Comparison of ENCODE assay signal across 9 cellular contexts in the genomic region with DNA sequence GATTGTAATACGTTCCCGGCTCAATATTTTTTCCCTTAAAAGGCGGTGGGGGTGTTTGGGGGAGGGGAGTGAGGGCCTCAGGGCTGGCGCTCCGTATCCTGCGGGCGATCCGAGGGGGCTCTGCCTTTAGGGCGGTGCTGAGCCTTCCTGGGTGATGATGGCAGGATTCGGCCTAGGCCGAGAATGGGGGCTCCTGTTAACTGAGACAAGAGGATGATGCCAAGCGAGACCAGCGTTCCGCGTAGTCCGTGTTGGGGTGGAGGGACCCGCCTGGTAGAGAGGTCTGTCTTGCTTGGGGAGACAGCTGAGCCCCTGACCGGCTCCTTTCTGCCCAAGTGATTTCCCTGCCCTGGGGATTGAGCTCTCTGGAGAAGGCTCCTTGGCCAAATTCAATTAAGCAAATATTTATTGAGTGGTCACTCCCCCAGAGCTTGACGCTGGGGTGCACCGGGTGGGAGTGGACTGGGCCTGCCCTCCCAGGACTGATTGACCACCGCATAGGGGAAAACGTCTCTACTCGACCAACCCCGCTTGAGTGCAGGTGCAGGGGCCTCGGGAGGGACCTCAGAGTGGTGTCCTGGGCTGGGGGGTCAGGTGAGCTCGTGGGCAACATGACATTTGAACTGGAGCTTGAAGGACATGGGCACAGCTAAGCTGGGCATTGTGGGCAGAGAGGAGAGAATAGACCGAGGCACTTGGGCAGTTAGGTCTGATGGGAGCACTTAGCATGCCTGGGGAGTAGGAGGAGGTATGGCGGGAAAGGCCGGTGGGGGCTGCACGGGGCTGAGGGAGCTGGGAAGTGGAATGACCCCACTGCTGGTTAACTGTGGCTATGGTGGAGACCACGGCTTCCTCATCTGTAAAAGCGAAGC. TPM values are rescaled to one million over a fixed set of nuclear protein-coding genes. Genes with fewer than 3 reads are reported as not detected.
DNase-seq lines count a peak whose midpoint lies in the region; ATAC-seq and TF ChIP-seq lines count a peak whose summit lies in the region.
"Had no signal": no experiment of that assay in that cellular context is flagged by ENCODE, and none has a peak within 500 bp of the region (broad histone marks: within the 10 kb centered on the region; RNA-seq: fewer than 3 reads in every experiment).

No MANE protein-coding gene starts in this region.

- no TSS peak for BruUV-seq in A673 (replicated peaks; lab: Mats Ljungman, UMichigan)

- peak overlapping the region; percentile 22 for H3K9ac ChIP-seq in HUES6 (ENCODE audit: low read length)
- H3K9ac ChIP-seq in colonic mucosa (ENCODE audit: low read depth in 2 of 2, low read length in 2 of 2), result peak overlapping the region in 1 of 2 donors; percentile 63

- H3K27me3 ChIP-seq in A673 (replicated peaks; ENCODE audit: insufficient read depth, low read depth, low read length, poor library complexity) (no peaks in the 10 kb centered on the region), HUES6 (ENCODE audit: control insufficient read depth, insufficient read depth, low read length) (peaks cover 54% of the 10 kb centered on the region), colonic mucosa (peaks cover 8% of the 10 kb centered on the region)

- no peak overlapping the region for H3K27ac ChIP-seq in A673 (ENCODE audit: low read depth, low read length, poor library complexity, severe bottlenecking)
- no peak overlapping the region for H3K27ac ChIP-seq in HUES6 (ENCODE audit: low read depth, low read length)
- H3K27ac ChIP-seq in colonic mucosa, result no peak overlapping the region

- peaks cover 55% of the 10 kb centered on the region for H3K27me3 Mint-ChIP-seq in nephron (ENCODE audit: low read depth)

- no peaks in the 10 kb centered on the region for H3K36me3 ChIP-seq in A673 (ENCODE audit: insufficient read depth, low read length, poor library complexity, severe bottlenecking)
- H3K36me3 ChIP-seq in HUES6 (ENCODE audit: control insufficient read depth, insufficient read depth, low read length), result no peaks in the 10 kb centered on the region
- H3K36me3 ChIP-seq in colonic mucosa, result no peaks in the 10 kb centered on the region

- ATAC-seq in GM21786 (IDR thresholded peaks at IDR 0.05; ENCODE audit: unreplicated experiment) (no peak), HG03439 (IDR thresholded peaks at IDR 0.05; ENCODE audit: unreplicated experiment) (no peak)

- intact Hi-C loops in A673 (cut with micrococcal nuclease; ENCODE audit: unreplicated experiment) (no loop called here), colonic mucosa (cut with DNase I) (no loop called here)

- CTCF ChIA-PET in A673 (lab: Charles Lee), result no interaction called here

- no peak overlapping the region for H3K27ac Mint-ChIP-seq in nephron

- no peak for TF ChIP-seq CTCF in A673 (conservative IDR thresholded peaks at IDR 0.05; ENCODE audit: low read depth, low read length)
- TF ChIP-seq CTCF in colonic mucosa (IDR thresholded peaks at IDR 0.05), result no peak
- TF ChIP-seq CTCF in nephron (IDR thresholded peaks at IDR 0.05; ENCODE audit: unreplicated experiment in 3 of 3), result no peak

- peaks cover 17% of the 10 kb centered on the region for H3K4me1 Mint-ChIP-seq in nephron

- no peaks in the 10 kb centered on the region for H3K36me3 Mint-ChIP-seq in nephron (ENCODE audit: low read depth)

- H3K4me3 ChIP-seq in A673 (ENCODE audit: low read depth, low read length, poor library complexity, severe bottlenecking), result peak overlapping the region; percentile 75
- H3K4me3 ChIP-seq in HUES6 (ENCODE audit: low read depth, low read length), result peak overlapping the region; percentile 63
- peak overlapping the region; percentile 36 for H3K4me3 ChIP-seq in colonic mucosa

- no peak for DNase-seq in A673 (ENCODE audit: low spot score)
- no peak for DNase-seq in colonic mucosa
- DNase-seq in AG08396 (ENCODE audit: low spot score), result no peak
- DNase-seq in NCI-H2029 treated with DMSO at 0.1 percent for 48 hours (lab: John Stamatoyannopoulos, UW), result no peak
- DNase-seq: stimulated activated naive CD4-positive, alpha-beta T cell treated with Interleukin-2 at 50 U/mL for 16 hours had no signal

- no peaks in the 10 kb centered on the region for H3K9me3 Mint-ChIP-seq in nephron

- H3K9me3 ChIP-seq in A673 (ENCODE audit: low read depth, low read length, poor library complexity, severe bottlenecking) (no peaks in the 10 kb centered on the region), HUES6 (ENCODE audit: control insufficient read depth, insufficient read depth, low read depth, low read length) (no peaks in the 10 kb centered on the region), colonic mucosa (no peaks in the 10 kb centered on the region)

- H3K4me3 Mint-ChIP-seq in nephron, result peak overlapping the region; percentile 81 to 89 (median 86)

- peaks cover 6% of the 10 kb centered on the region for H3K4me1 ChIP-seq in A673 (ENCODE audit: insufficient read depth, low read length, poor library complexity, severe bottlenecking)
- H3K4me1 ChIP-seq in HUES6 (ENCODE audit: control insufficient read depth, insufficient read depth, low read length), result peaks cover 23% of the 10 kb centered on the region
- H3K4me1 ChIP-seq in colonic mucosa, result no peaks in the 10 kb centered on the region

- POLR2A ChIA-PET in A673 (lab: Charles Lee; ENCODE audit: low non-redundant PET), result no interaction called here

RNA-seq across cellular contexts. Expression of gene GNAZ, which starts 1.1 kb away (rescaled TPM):
- total RNA-seq in A673 (2021), result 5.1 and 8.0 TPM in 2 replicates
- total RNA-seq in colonic mucosa, result 1 to 10 TPM; 1.2 to 2.5 TPM
